Comparison of ENCODE assay signal across 8 cellular contexts in the genomic region with DNA sequence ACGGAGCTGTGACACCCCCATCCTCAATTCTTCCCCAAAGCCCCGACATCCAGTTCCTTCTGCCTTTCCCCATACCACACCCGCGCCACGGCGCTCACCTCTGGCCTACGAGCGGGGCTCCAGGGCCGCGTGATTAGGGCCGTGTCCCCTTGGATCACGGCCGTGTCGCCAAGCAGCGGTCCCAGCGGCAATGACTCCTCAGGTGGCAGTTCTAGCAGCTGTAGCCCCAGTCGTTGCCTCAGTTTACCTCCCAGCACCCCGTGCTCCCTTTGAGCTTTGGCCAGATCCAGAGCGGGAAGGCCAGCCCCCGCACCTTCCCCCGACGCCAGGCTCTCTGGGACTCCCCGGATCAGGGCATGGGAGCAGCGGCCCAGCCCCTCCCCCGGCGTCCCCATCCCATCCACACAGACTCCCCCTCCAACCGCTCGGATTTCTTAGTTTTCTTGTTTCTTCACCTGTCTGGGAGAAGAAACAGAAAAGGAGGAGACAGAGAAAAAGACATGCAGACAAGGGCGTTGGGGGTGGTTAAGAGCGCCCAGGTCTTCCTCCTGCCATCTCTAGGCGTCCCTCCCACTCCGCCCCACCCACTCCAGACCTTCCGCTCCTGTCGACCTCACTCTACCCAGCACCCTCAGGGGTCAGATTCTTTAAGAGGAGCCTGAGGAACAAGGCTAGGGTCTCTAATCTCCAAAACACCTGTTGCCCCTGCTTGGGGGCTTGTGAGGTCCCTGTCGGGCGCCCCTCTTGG. TPM values are rescaled to one million over a fixed set of nuclear protein-coding genes. Genes with fewer than 3 reads are reported as not detected.
DNase-seq lines count a peak whose midpoint lies in the region; ATAC-seq and TF ChIP-seq lines count a peak whose summit lies in the region.

A gene with protein sequence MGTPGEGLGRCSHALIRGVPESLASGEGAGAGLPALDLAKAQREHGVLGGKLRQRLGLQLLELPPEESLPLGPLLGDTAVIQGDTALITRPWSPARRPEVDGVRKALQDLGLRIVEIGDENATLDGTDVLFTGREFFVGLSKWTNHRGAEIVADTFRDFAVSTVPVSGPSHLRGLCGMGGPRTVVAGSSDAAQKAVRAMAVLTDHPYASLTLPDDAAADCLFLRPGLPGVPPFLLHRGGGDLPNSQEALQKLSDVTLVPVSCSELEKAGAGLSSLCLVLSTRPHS (minus strand): TSS at position 533 of the 748 bp plus-strand sequence. CDS start 138 bp downstream, at position 395.

- peaks cover 21% of the 10 kb centered on the region for H3K79me2 ChIP-seq in GM23248 (ENCODE audit: insufficient read depth)
- H3K79me2 ChIP-seq in SU-DHL-6 (ENCODE audit: insufficient read depth, low read length) = no peaks in the 10 kb centered on the region

- 4% methylated on average over 34 to 36 of the region's 36 CpGs for WGBS in GM23248 (ENCODE audit: low coverage in 1 of 2, low lambda C conversion rate in 2 of 2, missing lambda C conversion rate in 2 of 2), 2 experiments

- no peak for ATAC-seq in GM18861 (IDR thresholded peaks at IDR 0.05; ENCODE audit: unreplicated experiment)
- ATAC-seq in GM21360 (IDR thresholded peaks at IDR 0.05; ENCODE audit: unreplicated experiment) = no peak

- H3K9me3 ChIP-seq in GM23248 (ENCODE audit: low read depth) (no peaks in the 10 kb centered on the region), SU-DHL-6 (ENCODE audit: insufficient read depth, low read length) (no peaks in the 10 kb centered on the region)

- H3K36me3 ChIP-seq in GM23248 (ENCODE audit: low read depth) (peaks cover 44% of the 10 kb centered on the region), SU-DHL-6 (ENCODE audit: low read length) (peaks cover 18% of the 10 kb centered on the region; the same call in 1 of the 2 replicates)

- H3K4me2 ChIP-seq in GM23248 (ENCODE audit: unreplicated experiment) = peak within 1 kb of the TSS; percentile 87
- peak within 1 kb of the TSS; percentile 73 for H3K4me2 ChIP-seq in SU-DHL-6 (ENCODE audit: low read depth, low read length, poor library complexity, severe bottlenecking)

- peak within 1 kb of the TSS; percentile 75 for H3K4me3 ChIP-seq in GM23248
- peak within 1 kb of the TSS; percentile 63 for H3K4me3 ChIP-seq in SU-DHL-6 (ENCODE audit: insufficient read depth, low read length, poor library complexity, severe bottlenecking)
- peak within 1 kb of the TSS; percentile 71 for H3K4me3 ChIP-seq in fibroblast of mammary gland (ENCODE audit: control insufficient read depth, low read depth, low read length)

- H3F3A ChIP-seq in GM23248 (ENCODE audit: insufficient read depth) = peaks cover 32% of the 10 kb centered on the region
- H3F3A ChIP-seq in SU-DHL-6 (ENCODE audit: insufficient read depth) = peaks cover 30% of the 10 kb centered on the region

- TF ChIP-seq CTCF in SU-DHL-6 (IDR thresholded peaks at IDR 0.05; ENCODE audit: insufficient read depth, low read length, poor library complexity, severe bottlenecking) (peak; percentile 100), fibroblast of mammary gland (conservative IDR thresholded peaks at IDR 0.05; ENCODE audit: control insufficient read depth, insufficient read depth, low read depth, low read length) (peak; percentile 36)

- H3K4me1 ChIP-seq in GM23248 (ENCODE audit: insufficient read depth) = peaks cover 13% of the 10 kb centered on the region; the same call in 1 of the 2 replicates

- peak within 1 kb of the TSS; percentile 78 for H3K27ac ChIP-seq in GM23248
- H3K27ac ChIP-seq in SU-DHL-6 (ENCODE audit: low read depth, low read length) = peak within 1 kb of the TSS; percentile 20

- H3K9me2 ChIP-seq in GM23248 (ENCODE audit: insufficient read depth) (no peaks in the 10 kb centered on the region), SU-DHL-6 (replicated peaks; ENCODE audit: insufficient read depth, low read length) (no peaks in the 10 kb centered on the region)

- no peak for DNase-seq in GM23248
- no peak for DNase-seq in fibroblast of mammary gland (ENCODE audit: low read depth)
- DNase-seq in occipital lobe (lab: John Stamatoyannopoulos, UW) = no peak
- no peak for DNase-seq in D341Med (ENCODE audit: low spot score)
- no peak for DNase-seq in stimulated activated CD4-positive, alpha-beta T cell treated with anti-CD3 and anti-CD28 coated beads, Interleukin-4, amount 100 ng/mL, for 24 hours

- in situ Hi-C loops in GM23248 (cut with MboI) = no loop called here

- no peaks in the 10 kb centered on the region for H3K27me3 ChIP-seq in GM23248 (replicated peaks; ENCODE audit: insufficient read depth)
- no peaks in the 10 kb centered on the region for H3K27me3 ChIP-seq in SU-DHL-6 (ENCODE audit: low read length)

- H4K20me1 ChIP-seq in GM23248 (ENCODE audit: insufficient read depth) = no peaks in the 10 kb centered on the region
- no peaks in the 10 kb centered on the region for H4K20me1 ChIP-seq in SU-DHL-6 (ENCODE audit: low read depth, low read length)

- H3K9ac ChIP-seq in GM23248 (peak within 1 kb of the TSS; percentile 81), SU-DHL-6 (ENCODE audit: low read length) (peak within 1 kb of the TSS; percentile 55)

- H2AFZ ChIP-seq in GM23248 = peak within 1 kb of the TSS; percentile 70
- H2AFZ ChIP-seq in SU-DHL-6 (ENCODE audit: low read depth, low read length, severe bottlenecking) = peak within 1 kb of the TSS; percentile 27

RNA-seq across cellular contexts. Expression of the gene that starts here (rescaled TPM):
- 76.6 and 93.3 TPM in 2 replicates for total RNA-seq in GM23248 (2014; rRNA removed; shearing (Covaris generic))
- 77.7 and 90.2 TPM in 2 replicates for polyA plus RNA-seq in GM23248 (2016; fragmentation: Nextera tagmentation; extraction: Ambion mirVana)
- total RNA-seq in occipital lobe = 117 TPM
